In the genomic region with DNA sequence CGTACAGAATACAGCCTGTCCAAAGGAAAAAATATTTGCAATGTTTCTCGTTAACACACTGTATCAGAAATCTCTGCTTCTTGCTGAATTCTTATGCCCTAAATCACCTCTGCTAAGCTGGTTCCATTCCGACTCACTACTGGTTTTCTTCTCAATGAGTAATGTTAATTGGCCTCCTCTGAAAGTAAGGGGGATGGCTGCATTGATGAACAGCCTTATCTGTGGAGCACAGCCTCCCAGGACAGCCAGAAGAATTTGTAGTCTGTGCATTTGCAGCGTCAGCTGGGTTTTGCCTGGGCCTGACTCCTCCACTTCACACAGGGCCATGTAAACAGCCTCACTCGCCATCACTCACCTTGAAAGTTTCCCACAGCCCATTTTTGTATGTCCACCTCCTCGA, we compare ENCODE assay signal across 1 cellular context.
TF ChIP-seq lines count a peak whose summit lies in the region.

No MANE protein-coding gene starts in this region.

TF ChIP-seq in K562, 482 proteins besides CTCF, POLR2A, EP300 and RAD21 (continued from another document):
- TF ChIP-seq DMBX1 (CRISPR knock-in tag; IDR thresholded peaks at IDR 0.05; ENCODE audit: borderline replicate concordance) (no peak), PREB (CRISPR knock-in tag; IDR thresholded peaks at IDR 0.05) (no peak), JUND (IDR thresholded peaks at IDR 0.05; ENCODE audit: borderline replicate concordance, low read depth, low read length) (no peak), JUND (tag; IDR thresholded peaks at IDR 0.05; ENCODE audit: borderline replicate concordance, low read depth, low read length) (no peak), ZNF384 (IDR thresholded peaks at IDR 0.05; ENCODE audit: low read depth, low read length) (no peak), CTBP1 (IDR thresholded peaks at IDR 0.05; ENCODE audit: borderline replicate concordance) (no peak), GTF2A2 (tag; IDR thresholded peaks at IDR 0.05) (no peak), CCNT2 (IDR thresholded peaks at IDR 0.05; ENCODE audit: borderline replicate concordance, extremely low read depth, insufficient read length, low read depth, low read length) (no peak), NR2C2 (CRISPR knock-in tag; IDR thresholded peaks at IDR 0.05) (no peak), NR2C2 (tag; IDR thresholded peaks at IDR 0.05) (no peak), CHD1 (IDR thresholded peaks at IDR 0.05; ENCODE audit: low read length) (no peak), ATF1 (CRISPR knock-in tag; IDR thresholded peaks at IDR 0.05) (no peak), ATF1 (tag; IDR thresholded peaks at IDR 0.05) (no peak), ZNF668 (CRISPR knock-in tag; IDR thresholded peaks at IDR 0.05) (no peak), SUPT5H (IDR thresholded peaks at IDR 0.05) (no peak), POLR3A (IDR thresholded peaks at IDR 0.05; ENCODE audit: borderline replicate concordance, extremely low read depth, insufficient read depth, insufficient read length) (no peak), CBFA2T2 (conservative IDR thresholded peaks at IDR 0.05) (peak; percentile 15; the same call in 1 of the 2 replicates)
- TF ChIP-seq, protein P1, sequence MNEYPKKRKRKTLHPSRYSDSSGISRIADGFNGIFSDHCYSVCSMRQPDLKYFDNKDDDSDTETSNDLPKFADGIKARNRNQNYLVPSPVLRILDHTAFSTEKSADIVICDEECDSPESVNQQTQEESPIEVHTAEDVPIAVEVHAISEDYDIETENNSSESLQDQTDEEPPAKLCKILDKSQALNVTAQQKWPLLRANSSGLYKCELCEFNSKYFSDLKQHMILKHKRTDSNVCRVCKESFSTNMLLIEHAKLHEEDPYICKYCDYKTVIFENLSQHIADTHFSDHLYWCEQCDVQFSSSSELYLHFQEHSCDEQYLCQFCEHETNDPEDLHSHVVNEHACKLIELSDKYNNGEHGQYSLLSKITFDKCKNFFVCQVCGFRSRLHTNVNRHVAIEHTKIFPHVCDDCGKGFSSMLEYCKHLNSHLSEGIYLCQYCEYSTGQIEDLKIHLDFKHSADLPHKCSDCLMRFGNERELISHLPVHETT (CRISPR knock-in tag; conservative IDR thresholded peaks at IDR 0.05 in 1 of 2, IDR thresholded peaks at IDR 0.05 in 1 of 2) = no peak
- TF ChIP-seq, protein P2, sequence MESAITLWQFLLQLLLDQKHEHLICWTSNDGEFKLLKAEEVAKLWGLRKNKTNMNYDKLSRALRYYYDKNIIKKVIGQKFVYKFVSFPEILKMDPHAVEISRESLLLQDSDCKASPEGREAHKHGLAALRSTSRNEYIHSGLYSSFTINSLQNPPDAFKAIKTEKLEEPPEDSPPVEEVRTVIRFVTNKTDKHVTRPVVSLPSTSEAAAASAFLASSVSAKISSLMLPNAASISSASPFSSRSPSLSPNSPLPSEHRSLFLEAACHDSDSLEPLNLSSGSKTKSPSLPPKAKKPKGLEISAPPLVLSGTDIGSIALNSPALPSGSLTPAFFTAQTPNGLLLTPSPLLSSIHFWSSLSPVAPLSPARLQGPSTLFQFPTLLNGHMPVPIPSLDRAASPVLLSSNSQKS (CRISPR knock-in tag; IDR thresholded peaks at IDR 0.05) = no peak
- TF ChIP-seq, protein P3, sequence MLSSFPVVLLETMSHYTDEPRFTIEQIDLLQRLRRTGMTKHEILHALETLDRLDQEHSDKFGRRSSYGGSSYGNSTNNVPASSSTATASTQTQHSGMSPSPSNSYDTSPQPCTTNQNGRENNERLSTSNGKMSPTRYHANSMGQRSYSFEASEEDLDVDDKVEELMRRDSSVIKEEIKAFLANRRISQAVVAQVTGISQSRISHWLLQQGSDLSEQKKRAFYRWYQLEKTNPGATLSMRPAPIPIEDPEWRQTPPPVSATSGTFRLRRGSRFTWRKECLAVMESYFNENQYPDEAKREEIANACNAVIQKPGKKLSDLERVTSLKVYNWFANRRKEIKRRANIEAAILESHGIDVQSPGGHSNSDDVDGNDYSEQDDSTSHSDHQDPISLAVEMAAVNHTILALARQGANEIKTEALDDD (IDR thresholded peaks at IDR 0.05) = no peak
